Comparison of ENCODE assay signal across 21 cellular contexts in genomic region chr3:67957268-67957667, GRCh38.
A peak's percentile ranks its signal among the peaks of the same experiment; 100 is the strongest.
DNase-seq lines count a peak whose midpoint lies in the region; ATAC-seq and TF ChIP-seq lines count a peak whose summit lies in the region.
"Had no signal": no experiment of that assay in that cellular context is flagged by ENCODE, and none has a peak within 500 bp of the region (broad histone marks: within the 10 kb centered on the region; RNA-seq: fewer than 3 reads in every experiment).

No MANE protein-coding gene starts in this region.

- no peak for DNase-seq in activated CD8-positive, alpha-beta T cell treated with anti-CD3 and anti-CD28 coated beads for 36 hours
- no peak for DNase-seq in activated CD8-positive, alpha-beta T cell treated with anti-CD3 and anti-CD28 coated beads, Interleukin-2, amount 10 ng/mL, durations not matched to agents 7 days and 5 days
- DNase-seq in COLO829 (ENCODE audit: low spot score) (peak; percentile 38), SW480 (ENCODE audit: low spot score) (peak; percentile 1), A172 (ENCODE audit: low spot score) (no peak), DMS79 (lab: John Stamatoyannopoulos, UW) (no peak)
- no peak for DNase-seq in stimulated activated naive CD8-positive, alpha-beta T cell treated with anti-CD3 and anti-CD28 coated beads, Interleukin-15, Interleukin-2, amounts not matched to agents 100 U/mL and 50 U/mL, for 24 hours
- DNase-seq: ACHN; BE2C; C1 segment of cervical spinal cord; Caco-2; Calu3; CD4-positive, alpha-beta memory T cell; CD4-positive, CD25-positive, alpha-beta regulatory T cell; CD8-positive, alpha-beta memory T cell; DND-41; EL; GDM1 had no signal

- H3K4me3 Mint-ChIP-seq in activated CD8-positive, alpha-beta T cell treated with anti-CD3 and anti-CD28 coated beads for 36 hours, result no peak overlapping the region
- no peak overlapping the region for H3K4me3 Mint-ChIP-seq in activated CD8-positive, alpha-beta T cell treated with anti-CD3 and anti-CD28 coated beads, Interleukin-2, amount 10 ng/mL, durations not matched to agents 7 days and 5 days
- H3K4me3 Mint-ChIP-seq: CD14-positive monocyte; CD4-positive, CD25-positive, alpha-beta regulatory T cell; CD8-positive, alpha-beta memory T cell had no signal

- peak; percentile 24 for ATAC-seq in activated CD8-positive, alpha-beta T cell treated with anti-CD3 and anti-CD28 coated beads for 36 hours
- ATAC-seq in activated CD8-positive, alpha-beta T cell treated with anti-CD3 and anti-CD28 coated beads, Interleukin-2, amount 10 ng/mL, durations not matched to agents 7 days and 5 days, result no peak
- peak; percentile 46 for ATAC-seq in stimulated activated naive CD8-positive, alpha-beta T cell treated with anti-CD3 and anti-CD28 coated beads, Interleukin-15, Interleukin-2, amounts not matched to agents 100 U/mL and 50 U/mL, for 24 hours
- no peak for ATAC-seq in GM18870 (IDR thresholded peaks at IDR 0.05; ENCODE audit: unreplicated experiment)
- ATAC-seq: GM12878 had no signal

- H3K27me3 Mint-ChIP-seq in activated CD8-positive, alpha-beta T cell treated with anti-CD3 and anti-CD28 coated beads for 36 hours, result no peaks in the 10 kb centered on the region
- no peaks in the 10 kb centered on the region for H3K27me3 Mint-ChIP-seq in activated CD8-positive, alpha-beta T cell treated with anti-CD3 and anti-CD28 coated beads, Interleukin-2, amount 10 ng/mL, durations not matched to agents 7 days and 5 days (ENCODE audit: low read depth)
- H3K27me3 Mint-ChIP-seq: CD4-positive, CD25-positive, alpha-beta regulatory T cell; CD8-positive, alpha-beta memory T cell had no signal

- TF ChIP-seq CTCF in activated CD8-positive, alpha-beta T cell treated with anti-CD3 and anti-CD28 coated beads for 36 hours (IDR thresholded peaks at IDR 0.05), result no peak

- peaks cover 16% of the 10 kb centered on the region for H3K9me3 Mint-ChIP-seq in activated CD8-positive, alpha-beta T cell treated with anti-CD3 and anti-CD28 coated beads for 36 hours
- no peaks in the 10 kb centered on the region for H3K9me3 Mint-ChIP-seq in activated CD8-positive, alpha-beta T cell treated with anti-CD3 and anti-CD28 coated beads, Interleukin-2, amount 10 ng/mL, durations not matched to agents 7 days and 5 days (ENCODE audit: insufficient read depth)

- POLR2A ChIA-PET in activated CD8-positive, alpha-beta T cell treated with anti-CD3 and anti-CD28 coated beads for 36 hours (lab: Charles Lee), result no interaction called here
- POLR2A ChIA-PET in activated CD8-positive, alpha-beta T cell treated with anti-CD3 and anti-CD28 coated beads, Interleukin-2, amount 10 ng/mL, durations not matched to agents 7 days and 5 days (lab: Charles Lee), result no interaction called here

- no peaks in the 10 kb centered on the region for H3K36me3 Mint-ChIP-seq in activated CD8-positive, alpha-beta T cell treated with anti-CD3 and anti-CD28 coated beads for 36 hours (ENCODE audit: low read depth)
- H3K36me3 Mint-ChIP-seq in activated CD8-positive, alpha-beta T cell treated with anti-CD3 and anti-CD28 coated beads, Interleukin-2, amount 10 ng/mL, durations not matched to agents 7 days and 5 days (ENCODE audit: low read depth), result no peaks in the 10 kb centered on the region
- H3K36me3 Mint-ChIP-seq: CD14-positive monocyte; CD4-positive, alpha-beta memory T cell; CD4-positive, CD25-positive, alpha-beta regulatory T cell had no signal

- CTCF ChIA-PET in activated CD8-positive, alpha-beta T cell treated with anti-CD3 and anti-CD28 coated beads for 36 hours (lab: Charles Lee), result interaction anchor here (1.5 kb wide), 1 partner anchor 9 kb away, joined by 7 read pairs; no protein-coding TSS in a partner anchor
- CTCF ChIA-PET in activated CD8-positive, alpha-beta T cell treated with anti-CD3 and anti-CD28 coated beads, Interleukin-2, amount 10 ng/mL, durations not matched to agents 7 days and 5 days (lab: Charles Lee), result no interaction called here

- no peak overlapping the region for H3K27ac Mint-ChIP-seq in activated CD8-positive, alpha-beta T cell treated with anti-CD3 and anti-CD28 coated beads for 36 hours
- H3K27ac Mint-ChIP-seq in activated CD8-positive, alpha-beta T cell treated with anti-CD3 and anti-CD28 coated beads, Interleukin-2, amount 10 ng/mL, durations not matched to agents 7 days and 5 days, result no peak overlapping the region
- H3K27ac Mint-ChIP-seq: CD14-positive monocyte; CD4-positive, CD25-positive, alpha-beta regulatory T cell; CD8-positive, alpha-beta memory T cell had no signal

- intact Hi-C loops in activated CD8-positive, alpha-beta T cell treated with anti-CD3 and anti-CD28 coated beads for 36 hours (cut with micrococcal nuclease), result no loop called here

- H3K4me1 Mint-ChIP-seq in activated CD8-positive, alpha-beta T cell treated with anti-CD3 and anti-CD28 coated beads for 36 hours (ENCODE audit: low read depth), result peaks cover 5% of the 10 kb centered on the region
- H3K4me1 Mint-ChIP-seq in activated CD8-positive, alpha-beta T cell treated with anti-CD3 and anti-CD28 coated beads, Interleukin-2, amount 10 ng/mL, durations not matched to agents 7 days and 5 days (ENCODE audit: low read depth), result no peaks in the 10 kb centered on the region
- H3K4me1 Mint-ChIP-seq: CD14-positive monocyte; CD8-positive, alpha-beta memory T cell had no signal

Comparison
In these comparisons a context has a peak if more than half of its experiments do, and no peak if none do; other contexts are left out.
1. ATAC-seq: peak in activated CD8-positive, alpha-beta T cell treated with anti-CD3 and anti-CD28 coated beads for 36 hours (single experiment) and stimulated activated naive CD8-positive, alpha-beta T cell treated with anti-CD3 and anti-CD28 coated beads, Interleukin-15, Interleukin-2, amounts not matched to agents 100 U/mL and 50 U/mL, for 24 hours (single experiment); none in activated CD8-positive, alpha-beta T cell treated with anti-CD3 and anti-CD28 coated beads, Interleukin-2, amount 10 ng/mL, durations not matched to agents 7 days and 5 days (single experiment) and GM18870 (single experiment).
2. DNase-seq: peak in COLO829 (single experiment) and SW480 (single experiment); none in activated CD8-positive, alpha-beta T cell treated with anti-CD3 and anti-CD28 coated beads for 36 hours (single experiment), activated CD8-positive, alpha-beta T cell treated with anti-CD3 and anti-CD28 coated beads, Interleukin-2, amount 10 ng/mL, durations not matched to agents 7 days and 5 days (single experiment), stimulated activated naive CD8-positive, alpha-beta T cell treated with anti-CD3 and anti-CD28 coated beads, Interleukin-15, Interleukin-2, amounts not matched to agents 100 U/mL and 50 U/mL, for 24 hours (single experiment), A172 (single experiment) and DMS79 (single experiment).